Comparison of ENCODE assay signal across 10 cellular contexts in genomic region chr9:99235874-99236627, GRCh38. TPM values are rescaled to one million over a fixed set of nuclear protein-coding genes. Genes with fewer than 3 reads are reported as not detected.
DNase-seq lines count a peak whose midpoint lies in the region; ATAC-seq, FAIRE-seq and TF ChIP-seq lines count a peak whose summit lies in the region.
"Had no signal": no experiment of that assay in that cellular context is flagged by ENCODE, and none has a peak within 500 bp of the region (broad histone marks: within the 10 kb centered on the region; RNA-seq: fewer than 3 reads in every experiment).

No MANE protein-coding gene starts in this region.

- TF ChIP-seq CTCF in CD8-positive, alpha-beta T cell (IDR thresholded peaks at IDR 0.05) = no peak
- TF ChIP-seq CTCF in GM23338 (conservative IDR thresholded peaks at IDR 0.05; ENCODE audit: low read depth in 2 of 2) = no peak

- H3K4me3 Mint-ChIP-seq in CD8-positive, alpha-beta T cell = no peak overlapping the region
- peak overlapping the region; percentile 31 for H3K4me3 Mint-ChIP-seq in T-helper 1 cell treated with Interleukin-12 subunit alpha and Interleukin-12 subunit beta and Interleukin-4 antibody, amounts not matched to agents 30 μg/mL and 1 μg/mL, for 36 hours
- H3K4me3 Mint-ChIP-seq in GM23338 = no peak overlapping the region

- H3K27ac Mint-ChIP-seq in CD8-positive, alpha-beta T cell = peak overlapping the region; percentile 41
- H3K27ac Mint-ChIP-seq in T-helper 1 cell treated with Interleukin-12 subunit alpha and Interleukin-12 subunit beta and Interleukin-4 antibody, amounts not matched to agents 30 μg/mL and 1 μg/mL, for 36 hours = peak overlapping the region; percentile 84
- no peak overlapping the region for H3K27ac Mint-ChIP-seq in GM23338

- H3K9me3 ChIP-seq in CD8-positive, alpha-beta T cell (ENCODE audit: low read length) = no peaks in the 10 kb centered on the region

- FAIRE-seq in frontal cortex (lab: Jason Lieb, UNC) = no peak
- FAIRE-seq: colon had no signal

- CTCF ChIA-PET in CD8-positive, alpha-beta T cell (lab: Charles Lee) = no interaction called here

- H3K4me2 ChIP-seq in GM23338 = no peak overlapping the region

- POLR2A ChIA-PET in CD8-positive, alpha-beta T cell (lab: Charles Lee) = no interaction called here

- intact Hi-C loops in CD8-positive, alpha-beta T cell (cut with DNase I, micrococcal nuclease) = no loop called here

- H3K36me3 ChIP-seq in CD8-positive, alpha-beta T cell (ENCODE audit: insufficient read depth, low read length) = peaks cover 6% of the 10 kb centered on the region
- H3K36me3 ChIP-seq in GM23338 (ENCODE audit: insufficient read depth) = no peaks in the 10 kb centered on the region

- H3K9me3 Mint-ChIP-seq in CD8-positive, alpha-beta T cell = no peaks in the 10 kb centered on the region
- H3K9me3 Mint-ChIP-seq in T-helper 1 cell treated with Interleukin-12 subunit alpha and Interleukin-12 subunit beta and Interleukin-4 antibody, amounts not matched to agents 30 μg/mL and 1 μg/mL, for 36 hours = no peaks in the 10 kb centered on the region
- no peaks in the 10 kb centered on the region for H3K9me3 Mint-ChIP-seq in GM23338

- H2AFZ ChIP-seq in GM23338 = no peak overlapping the region

- no peaks in the 10 kb centered on the region for H3K79me2 ChIP-seq in GM23338 (replicated peaks; ENCODE audit: insufficient read depth)

- peaks cover 5% of the 10 kb centered on the region for H3K4me1 Mint-ChIP-seq in CD8-positive, alpha-beta T cell (ENCODE audit: low read depth)
- H3K4me1 Mint-ChIP-seq in T-helper 1 cell treated with Interleukin-12 subunit alpha and Interleukin-12 subunit beta and Interleukin-4 antibody, amounts not matched to agents 30 μg/mL and 1 μg/mL, for 36 hours (ENCODE audit: low read depth) = peaks cover 31% of the 10 kb centered on the region
- no peaks in the 10 kb centered on the region for H3K4me1 Mint-ChIP-seq in GM23338

- H3K9me2 ChIP-seq in GM23338 (ENCODE audit: insufficient read depth) = no peaks in the 10 kb centered on the region

- H3F3A ChIP-seq in GM23338 (replicated peaks; ENCODE audit: low read depth) = no peaks in the 10 kb centered on the region

- ATAC-seq in CD8-positive, alpha-beta T cell = no peak
- ATAC-seq in GM19043 (IDR thresholded peaks at IDR 0.05; ENCODE audit: low read depth, unreplicated experiment) (peak; percentile 95), HG02970 (IDR thresholded peaks at IDR 0.05; ENCODE audit: low FRiP score, unreplicated experiment) (peak; percentile 79), GM23338 (no peak)

- peaks cover 55% of the 10 kb centered on the region for H3K36me3 Mint-ChIP-seq in CD8-positive, alpha-beta T cell
- H3K36me3 Mint-ChIP-seq in T-helper 1 cell treated with Interleukin-12 subunit alpha and Interleukin-12 subunit beta and Interleukin-4 antibody, amounts not matched to agents 30 μg/mL and 1 μg/mL, for 36 hours (ENCODE audit: low read depth) = peaks cover 39% of the 10 kb centered on the region
- H3K36me3 Mint-ChIP-seq in GM23338 (ENCODE audit: low read depth) = peaks cover 2% of the 10 kb centered on the region; the same call in 2 of the 3 replicates

- H4K20me1 ChIP-seq in GM23338 (replicated peaks; ENCODE audit: insufficient read depth) = peaks cover 8% of the 10 kb centered on the region

- no peak overlapping the region for H3K4me3 ChIP-seq in CD8-positive, alpha-beta T cell (ENCODE audit: low read depth, low read length)
- no peak overlapping the region for H3K4me3 ChIP-seq in GM23338

- H3K4me1 ChIP-seq in CD8-positive, alpha-beta T cell (ENCODE audit: insufficient read depth, low read length) = no peaks in the 10 kb centered on the region
- H3K4me1 ChIP-seq in GM23338 (ENCODE audit: insufficient read depth) = no peaks in the 10 kb centered on the region

- DNase-seq in CD8-positive, alpha-beta T cell = no peak
- DNase-seq in frontal cortex (ENCODE audit: low spot score in 2 of 2) (no peak), GM23338 (ENCODE audit: low spot score) (no peak), DMS53 (lab: John Stamatoyannopoulos, UW) (no peak), HUDEP-2 (lab: John Stamatoyannopoulos, UW; ENCODE audit: unreplicated experiment in 76 of 76) (no peak)
- DNase-seq: islet precursor cell had no signal

- H3K27me3 Mint-ChIP-seq in CD8-positive, alpha-beta T cell (ENCODE audit: low read depth) = no peaks in the 10 kb centered on the region
- no peaks in the 10 kb centered on the region for H3K27me3 Mint-ChIP-seq in T-helper 1 cell treated with Interleukin-12 subunit alpha and Interleukin-12 subunit beta and Interleukin-4 antibody, amounts not matched to agents 30 μg/mL and 1 μg/mL, for 36 hours (ENCODE audit: low read depth)
- no peaks in the 10 kb centered on the region for H3K27me3 Mint-ChIP-seq in GM23338 (ENCODE audit: insufficient read depth, low read depth, poor library complexity)

- no peaks in the 10 kb centered on the region for H3K27me3 ChIP-seq in CD8-positive, alpha-beta T cell (ENCODE audit: insufficient read depth, low read length)
- no peaks in the 10 kb centered on the region for H3K27me3 ChIP-seq in GM23338 (ENCODE audit: insufficient read depth)

- H3K27ac ChIP-seq in CD8-positive, alpha-beta T cell (ENCODE audit: low read depth, low read length) = no peak overlapping the region
- H3K27ac ChIP-seq in GM23338 (ENCODE audit: low read depth) = no peak overlapping the region

TF ChIP-seq in GM23338, 12 proteins besides CTCF, POLR2A, EP300 and RAD21 (continues in another document):
- TF ChIP-seq CREB1 (CRISPR knock-in tag; IDR thresholded peaks at IDR 0.05; ENCODE audit: low read depth) = no peak
- no peak for TF ChIP-seq ZNF331 (CRISPR knock-in tag; IDR thresholded peaks at IDR 0.05; ENCODE audit: low read depth)
- no peak for TF ChIP-seq POLR2AphosphoS5 (IDR thresholded peaks at IDR 0.05; ENCODE audit: low read depth)
- TF ChIP-seq ZNF462 (CRISPR knock-in tag; IDR thresholded peaks at IDR 0.05) = no peak
- no peak for TF ChIP-seq ZNF114 (CRISPR knock-in tag; IDR thresholded peaks at IDR 0.05)
- TF ChIP-seq JUNB (IDR thresholded peaks at IDR 0.05; ENCODE audit: unreplicated experiment) = no peak

RNA-seq across cellular contexts. Expression of gene SEC61B, which starts 14.0 kb away (rescaled TPM):
- 100 to 1,000 TPM; 107 to 108 TPM for total RNA-seq in CD8-positive, alpha-beta T cell
- 40.4 TPM for total RNA-seq in frontal cortex
- total RNA-seq in GM23338 (2014; rRNA removed; shearing (Covaris generic)) = 90.5 and 133 TPM in 2 replicates
- 602 and 623 TPM in 2 replicates for polyA plus RNA-seq in GM23338 (2016; fragmentation: Nextera tagmentation; extraction: Ambion mirVana)

RNA-seq across cellular contexts. Expression of gene ALG2, which starts 14.3 kb away (rescaled TPM):
- total RNA-seq in CD8-positive, alpha-beta T cell = 10 to 100 TPM; 21.0 to 24.7 TPM
- 29.3 TPM for total RNA-seq in frontal cortex
- 34.3 and 39.7 TPM in 2 replicates for total RNA-seq in GM23338 (2014; rRNA removed; shearing (Covaris generic))
- polyA plus RNA-seq in GM23338 (2016; fragmentation: Nextera tagmentation; extraction: Ambion mirVana) = 28.8 and 31.5 TPM in 2 replicates

Comparison
In these comparisons a context has a peak if more than half of its experiments do, and no peak if none do; other contexts are left out.
1. ATAC-seq: peak in GM19043 (single experiment) and HG02970 (single experiment); none in CD8-positive, alpha-beta T cell (single experiment) and GM23338 (single experiment).